Comparison of ENCODE assay signal across 9 cellular contexts in genomic region chr4:44725166-44725565, GRCh38. TPM values are rescaled to one million over a fixed set of nuclear protein-coding genes. Genes with fewer than 3 reads are reported as not detected.
DNase-seq lines count a peak whose midpoint lies in the region; ATAC-seq and TF ChIP-seq lines count a peak whose summit lies in the region.
"Had no signal": no experiment of that assay in that cellular context is flagged by ENCODE, and none has a peak within 500 bp of the region (broad histone marks: within the 10 kb centered on the region; RNA-seq: fewer than 3 reads in every experiment).

No MANE protein-coding gene starts in this region.

- H3K27me3 Mint-ChIP-seq in activated CD8-positive, alpha-beta memory T cell treated with anti-CD3 and anti-CD28 coated beads, Interleukin-2, amount 10 ng/mL, durations not matched to agents 7 days and 5 days: no peaks in the 10 kb centered on the region

- H3K4me1 ChIP-seq in testis: peaks cover 6% of the 10 kb centered on the region

- H3K27ac ChIP-seq in testis: no peak overlapping the region

- H3K4me3 Mint-ChIP-seq in activated CD8-positive, alpha-beta memory T cell treated with anti-CD3 and anti-CD28 coated beads, Interleukin-2, amount 10 ng/mL, durations not matched to agents 7 days and 5 days: peak overlapping the region; percentile 93

- H3K4me3 ChIP-seq in WI38 (ENCODE audit: low read depth, low read length): peak overlapping the region; percentile 89
- H3K4me3 ChIP-seq in iPS-11a (ENCODE audit: low read depth, low read length): peak overlapping the region; percentile 68
- H3K4me3 ChIP-seq in testis: peak overlapping the region; percentile 77 to 92

- no peak for DNase-seq in activated CD8-positive, alpha-beta memory T cell treated with anti-CD3 and anti-CD28 coated beads, Interleukin-2, amount 10 ng/mL, durations not matched to agents 7 days and 5 days
- no peak for DNase-seq in activated CD8-positive, alpha-beta memory T cell treated with anti-CD3 and anti-CD28 coated beads, Interleukin-2, amount 50 U/mL, for 48 hours
- DNase-seq in testis: no peak
- no peak for DNase-seq in NCI-H1436 treated with DMSO at 0.1 percent for 48 hours (lab: John Stamatoyannopoulos, UW)
- DNase-seq: NCI-H1092 had no signal

- WGBS in testis, 2 donors: 15 to 20% methylated on average over 6 of the region's 6 CpGs

- no peak for TF ChIP-seq CTCF in WI38 (IDR thresholded peaks at IDR 0.05; ENCODE audit: low read depth, low read length)
- no peak for TF ChIP-seq CTCF in testis (IDR thresholded peaks at IDR 0.05)

- peaks cover 5% of the 10 kb centered on the region for H3K36me3 Mint-ChIP-seq in activated CD8-positive, alpha-beta memory T cell treated with anti-CD3 and anti-CD28 coated beads, Interleukin-2, amount 10 ng/mL, durations not matched to agents 7 days and 5 days

- H3K27ac Mint-ChIP-seq in activated CD8-positive, alpha-beta memory T cell treated with anti-CD3 and anti-CD28 coated beads, Interleukin-2, amount 10 ng/mL, durations not matched to agents 7 days and 5 days: peak overlapping the region; percentile 92

- no peaks in the 10 kb centered on the region for H3K9me3 Mint-ChIP-seq in activated CD8-positive, alpha-beta memory T cell treated with anti-CD3 and anti-CD28 coated beads, Interleukin-2, amount 10 ng/mL, durations not matched to agents 7 days and 5 days (ENCODE audit: low read depth)

- H3K9me3 ChIP-seq in testis: no peaks in the 10 kb centered on the region

- CTCF ChIA-PET in activated CD8-positive, alpha-beta memory T cell treated with anti-CD3 and anti-CD28 coated beads, Interleukin-2, amount 10 ng/mL, durations not matched to agents 7 days and 5 days (lab: Charles Lee): interaction anchor here (1.3 kb wide), 1 partner anchor 47 kb away, joined by 3 read pairs; the partner anchor contains the start of gene GUF1

- intact Hi-C loops in testis (cut with DNase I; ENCODE audit: low total_unique reads): no loop called here

- no peaks in the 10 kb centered on the region for H3K27me3 ChIP-seq in testis

- H3K4me1 Mint-ChIP-seq in activated CD8-positive, alpha-beta memory T cell treated with anti-CD3 and anti-CD28 coated beads, Interleukin-2, amount 10 ng/mL, durations not matched to agents 7 days and 5 days: peaks cover 23% of the 10 kb centered on the region

- no peak for ATAC-seq in activated CD8-positive, alpha-beta memory T cell treated with anti-CD3 and anti-CD28 coated beads, Interleukin-2, amount 10 ng/mL, durations not matched to agents 7 days and 5 days
- ATAC-seq in GM19023 (IDR thresholded peaks at IDR 0.05; ENCODE audit: unreplicated experiment) (no peak), HG02798 (IDR thresholded peaks at IDR 0.05; ENCODE audit: poor library complexity, unreplicated experiment) (no peak)

- no peaks in the 10 kb centered on the region for H3K36me3 ChIP-seq in testis (ENCODE audit: low read depth, missing control alignments)

- TF ChIP-seq POLR2A in testis (IDR thresholded peaks at IDR 0.05): no peak

RNA-seq across cellular contexts. Expression of gene GNPDA2, which starts 1.2 kb away (rescaled TPM):
- total RNA-seq in activated CD8-positive, alpha-beta memory T cell treated with anti-CD3 and anti-CD28 coated beads, Interleukin-2, amount 10 ng/mL, durations not matched to agents 7 days and 5 days: 10 to 100 TPM in 1 of 2 experiments, 1 to 10 TPM in 1; 9.7 to 13.1 TPM
- 10 to 100 TPM; 14.1 to 16.4 TPM for total RNA-seq in testis
- 18.2 TPM for polyA plus RNA-seq in testis (ENCODE audit: insufficient read depth, low read depth, low replicate concordance)

RNA-seq across cellular contexts. Expression of gene GUF1, which starts 46.9 kb away (rescaled TPM):
- 10 to 100 TPM; 22.0 to 23.7 TPM for total RNA-seq in activated CD8-positive, alpha-beta memory T cell treated with anti-CD3 and anti-CD28 coated beads, Interleukin-2, amount 10 ng/mL, durations not matched to agents 7 days and 5 days
- total RNA-seq in testis: 10 to 100 TPM; 22.4 to 35.7 TPM
- 19.6 TPM for polyA plus RNA-seq in testis (ENCODE audit: insufficient read depth, low read depth, low replicate concordance)
